20 cellular contexts compared by ENCODE assay signal in the genomic region with DNA sequence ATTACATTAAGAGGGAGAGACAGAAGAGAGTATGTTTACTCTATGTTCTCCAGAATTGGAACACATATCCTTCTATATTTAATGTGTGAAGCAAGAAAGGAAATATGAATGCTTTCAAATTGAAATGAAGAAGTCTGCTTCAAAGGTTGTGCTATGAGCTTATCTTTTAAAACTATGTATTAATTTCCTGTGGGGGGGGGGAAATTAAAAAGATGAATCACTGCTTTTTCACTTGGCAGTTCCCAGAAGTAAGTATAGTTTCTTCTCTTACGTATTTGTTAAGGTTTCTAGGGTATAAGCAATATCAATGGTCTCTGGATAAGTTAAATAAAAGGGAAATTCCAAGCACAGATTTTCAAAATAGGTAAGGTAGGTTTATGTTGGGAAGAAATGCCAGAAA. TPM values are rescaled to one million over a fixed set of nuclear protein-coding genes. Genes with fewer than 3 reads are reported as not detected.
DNase-seq lines count a peak whose midpoint lies in the region; ATAC-seq and TF ChIP-seq lines count a peak whose summit lies in the region.
"Had no signal": no experiment of that assay in that cellular context is flagged by ENCODE, and none has a peak within 500 bp of the region (broad histone marks: within the 10 kb centered on the region; RNA-seq: fewer than 3 reads in every experiment).

No MANE protein-coding gene starts in this region.

- no peaks in the 10 kb centered on the region for H3K27me3 Mint-ChIP-seq in stimulated activated naive CD8-positive, alpha-beta T cell treated with anti-CD3 and anti-CD28 coated beads, Interleukin-15, Interleukin-2, amounts not matched to agents 100 ng/mL and 50 ng/mL, for 24 hours
- H3K27me3 Mint-ChIP-seq in stimulated activated naive CD8-positive, alpha-beta T cell treated with anti-CD3 and anti-CD28 coated beads, Interleukin-15, amount 100 ng/mL, for 72 hours, result no peaks in the 10 kb centered on the region
- H3K27me3 Mint-ChIP-seq in type B pancreatic cell, result no peaks in the 10 kb centered on the region

- no peaks in the 10 kb centered on the region for H3K9me3 Mint-ChIP-seq in stimulated activated naive CD8-positive, alpha-beta T cell treated with anti-CD3 and anti-CD28 coated beads, Interleukin-15, Interleukin-2, amounts not matched to agents 100 ng/mL and 50 ng/mL, for 24 hours
- H3K9me3 Mint-ChIP-seq in stimulated activated naive CD8-positive, alpha-beta T cell treated with anti-CD3 and anti-CD28 coated beads, Interleukin-15, amount 100 ng/mL, for 72 hours, result no peaks in the 10 kb centered on the region
- H3K9me3 Mint-ChIP-seq in type B pancreatic cell, result no peaks in the 10 kb centered on the region
- H3K9me3 Mint-ChIP-seq: mesothelial cell of epicardium had no signal

- H3K4me1 Mint-ChIP-seq in stimulated activated naive CD8-positive, alpha-beta T cell treated with anti-CD3 and anti-CD28 coated beads, Interleukin-15, Interleukin-2, amounts not matched to agents 100 ng/mL and 50 ng/mL, for 24 hours (ENCODE audit: low read depth), result peaks cover 39% of the 10 kb centered on the region
- H3K4me1 Mint-ChIP-seq in stimulated activated naive CD8-positive, alpha-beta T cell treated with anti-CD3 and anti-CD28 coated beads, Interleukin-15, amount 100 ng/mL, for 72 hours, result peaks cover 54% of the 10 kb centered on the region
- H3K4me1 Mint-ChIP-seq in type B pancreatic cell (ENCODE audit: unreplicated experiment), result peaks cover 2% of the 10 kb centered on the region
- H3K4me1 Mint-ChIP-seq: mesothelial cell of epicardium had no signal

- ATAC-seq in stimulated activated naive CD8-positive, alpha-beta T cell treated with anti-CD3 and anti-CD28 coated beads, Interleukin-15, amount 100 ng/mL, for 72 hours, result no peak
- ATAC-seq: body of pancreas, gastrocnemius medialis had no signal

- H3K27ac Mint-ChIP-seq in stimulated activated naive CD8-positive, alpha-beta T cell treated with anti-CD3 and anti-CD28 coated beads, Interleukin-15, Interleukin-2, amounts not matched to agents 100 ng/mL and 50 ng/mL, for 24 hours, result peak overlapping the region; percentile 21
- no peak overlapping the region for H3K27ac Mint-ChIP-seq in stimulated activated naive CD8-positive, alpha-beta T cell treated with anti-CD3 and anti-CD28 coated beads, Interleukin-15, amount 100 ng/mL, for 72 hours
- peak overlapping the region; percentile 28 for H3K27ac Mint-ChIP-seq in type B pancreatic cell
- H3K27ac Mint-ChIP-seq: mesothelial cell of epicardium had no signal

- no peak for DNase-seq in stimulated activated naive CD8-positive, alpha-beta T cell treated with anti-CD3 and anti-CD28 coated beads, Interleukin-15, amount 100 ng/mL, for 72 hours
- DNase-seq in choroid plexus epithelial cell (ENCODE audit: low read depth) (peak; percentile 37), type B pancreatic cell (ENCODE audit: extremely low spot score, unreplicated experiment) (no peak), H4 (ENCODE audit: low spot score) (no peak), MV-4-11 (lab: John Stamatoyannopoulos, UW) (no peak)
- DNase-seq: activated CD4-positive, CD25-positive, alpha-beta regulatory T cell; body of pancreas; Caco-2; cortex of kidney; EL; gastrocnemius medialis; H7; MG63; NCI-H1694; NCI-H2227 treated with DMSO at 0.1 percent for 48 hours; PC-9; stimulated activated CD8-positive, alpha-beta memory T cell treated with anti-CD3 and anti-CD28 coated beads, Interleukin-4, amount 100 ng/mL, for 48 hours; testis had no signal

- peaks cover 76% of the 10 kb centered on the region for H3K36me3 Mint-ChIP-seq in stimulated activated naive CD8-positive, alpha-beta T cell treated with anti-CD3 and anti-CD28 coated beads, Interleukin-15, Interleukin-2, amounts not matched to agents 100 ng/mL and 50 ng/mL, for 24 hours (ENCODE audit: low read depth)
- H3K36me3 Mint-ChIP-seq in type B pancreatic cell, result peaks cover 27% of the 10 kb centered on the region

- H3K4me3 ChIP-seq in choroid plexus epithelial cell (ENCODE audit: low read depth, low read length), result no peak overlapping the region
- H3K4me3 ChIP-seq: body of pancreas, gastrocnemius medialis, MG63, PC-9, testis had no signal

- TF ChIP-seq CTCF in choroid plexus epithelial cell (conservative IDR thresholded peaks at IDR 0.05; ENCODE audit: low read depth, low read length) (no peak), type B pancreatic cell (conservative IDR thresholded peaks at IDR 0.05) (no peak)

- no peak overlapping the region for H3K4me3 Mint-ChIP-seq in stimulated activated naive CD8-positive, alpha-beta T cell treated with anti-CD3 and anti-CD28 coated beads, Interleukin-15, Interleukin-2, amounts not matched to agents 100 ng/mL and 50 ng/mL, for 24 hours
- no peak overlapping the region for H3K4me3 Mint-ChIP-seq in stimulated activated naive CD8-positive, alpha-beta T cell treated with anti-CD3 and anti-CD28 coated beads, Interleukin-15, amount 100 ng/mL, for 72 hours
- no peak overlapping the region for H3K4me3 Mint-ChIP-seq in type B pancreatic cell
- H3K4me3 Mint-ChIP-seq: mesothelial cell of epicardium had no signal

RNA-seq across cellular contexts. Expression of gene TERF2, which starts 7.0 kb away (rescaled TPM):
- 26.1 and 38.1 TPM in 2 replicates for total RNA-seq in type B pancreatic cell (ENCODE audit: low replicate concordance)
- total RNA-seq in H4 (2014; rRNA removed; shearing (Covaris generic)), result 6.9 and 7.8 TPM in 2 replicates

RNA-seq across cellular contexts. Expression of gene TMED6, which starts 27.2 kb away (rescaled TPM):
- total RNA-seq in type B pancreatic cell (ENCODE audit: low replicate concordance), result 1.7 and 5.3 TPM in 2 replicates
- total RNA-seq in H4 (2014; rRNA removed; shearing (Covaris generic)), result not detected in 2 replicates
- total RNA-seq: H7 had no signal

RNA-seq across cellular contexts. Expression of gene NIP7, which starts 39.2 kb away (rescaled TPM):
- total RNA-seq in type B pancreatic cell (ENCODE audit: low replicate concordance), result 30.2 and 33.2 TPM in 2 replicates
- 28.9 and 44.9 TPM in 2 replicates for total RNA-seq in H4 (2014; rRNA removed; shearing (Covaris generic))

RNA-seq across cellular contexts. Expression of gene COG8, which starts 39.4 kb away (rescaled TPM):
- 42.5 and 57.3 TPM in 2 replicates for total RNA-seq in type B pancreatic cell (ENCODE audit: low replicate concordance)
- total RNA-seq in H4 (2014; rRNA removed; shearing (Covaris generic)), result 28.8 and 30.8 TPM in 2 replicates

RNA-seq across cellular contexts. Expression of gene CYB5B, which starts 45.7 kb away (rescaled TPM):
- 91.9 and 104 TPM in 2 replicates for total RNA-seq in type B pancreatic cell (ENCODE audit: low replicate concordance)
- 111 and 128 TPM in 2 replicates for total RNA-seq in H4 (2014; rRNA removed; shearing (Covaris generic))

Comparison
In these comparisons a context has a peak if more than half of its experiments do, and no peak if none do; other contexts are left out.
1. H3K27ac Mint-ChIP-seq: peak in stimulated activated naive CD8-positive, alpha-beta T cell treated with anti-CD3 and anti-CD28 coated beads, Interleukin-15, Interleukin-2, amounts not matched to agents 100 ng/mL and 50 ng/mL, for 24 hours (single experiment) and type B pancreatic cell (single experiment); none in stimulated activated naive CD8-positive, alpha-beta T cell treated with anti-CD3 and anti-CD28 coated beads, Interleukin-15, amount 100 ng/mL, for 72 hours (0 of 2).